1 cellular context compared by ENCODE assay signal in genomic region chr3:152834354-152835310, GRCh38.
A peak's percentile ranks its signal among the peaks of the same experiment; 100 is the strongest.
TF ChIP-seq lines count a peak whose summit lies in the region.

P2RY1 (plus strand) TSS chr3:152835131; CDS start chr3:152835783, 652 bp downstream.

TF ChIP-seq in K562, 482 proteins besides CTCF, POLR2A, EP300 and RAD21 (continued from another document and continues in another):
- TF ChIP-seq AFF4 (CRISPR knock-in tag; IDR thresholded peaks at IDR 0.05) (peak; percentile 67; the same call in 1 of the 2 replicates), SNIP1 (IDR thresholded peaks at IDR 0.05; ENCODE audit: low read depth) (no peak), ZHX1 (conservative IDR thresholded peaks at IDR 0.05; ENCODE audit: low read length) (no peak), ELF1 (tag; IDR thresholded peaks at IDR 0.05) (no peak; the same call in 1 of the 2 replicates), HOXB6 (CRISPR knock-in tag; IDR thresholded peaks at IDR 0.05; ENCODE audit: borderline replicate concordance) (no peak), HEY1 (CRISPR knock-in tag; IDR thresholded peaks at IDR 0.05; ENCODE audit: borderline replicate concordance) (no peak), NEUROD1 (IDR thresholded peaks at IDR 0.05; ENCODE audit: borderline replicate concordance, low read depth, low read length, partially characterized antibody) (peak; percentile 34), CBX1 (IDR thresholded peaks at IDR 0.05; ENCODE audit: low read depth) (peak; percentile 86), KAT2B (IDR thresholded peaks at IDR 0.05; ENCODE audit: low read depth, low read length) (no peak), MTA1 (IDR thresholded peaks at IDR 0.05; ENCODE audit: borderline replicate concordance) (no peak), ZC3H8 (IDR thresholded peaks at IDR 0.05) (no peak), STAT5A (IDR thresholded peaks at IDR 0.05; ENCODE audit: borderline replicate concordance, low read length) (no peak), GABPB2 (CRISPR knock-in tag; conservative IDR thresholded peaks at IDR 0.05) (no peak), NUFIP1 (IDR thresholded peaks at IDR 0.05; ENCODE audit: partially characterized antibody) (no peak), ARID3B (CRISPR knock-in tag; IDR thresholded peaks at IDR 0.05; ENCODE audit: borderline replicate concordance) (no peak), SP2 (IDR thresholded peaks at IDR 0.05; ENCODE audit: extremely low read depth, low read depth, low read length, poor library complexity, severe bottlenecking) (no peak), ARID1B (IDR thresholded peaks at IDR 0.05) (peak; percentile 10), ZNF717 (CRISPR knock-in tag; IDR thresholded peaks at IDR 0.05) (no peak), ZNF121 (CRISPR knock-in tag; conservative IDR thresholded peaks at IDR 0.05) (no peak), ZFP30 (CRISPR knock-in tag; IDR thresholded peaks at IDR 0.05; ENCODE audit: borderline replicate concordance) (no peak), GABPB1 (CRISPR knock-in tag; IDR thresholded peaks at IDR 0.05) (peak; percentile 64; the same call in 1 of the 2 replicates), ASH1L (IDR thresholded peaks at IDR 0.05; ENCODE audit: borderline replicate concordance, low read depth, partially characterized antibody) (no peak), ZNF143 (CRISPR knock-in tag; IDR thresholded peaks at IDR 0.05) (no peak), CHD4 (IDR thresholded peaks at IDR 0.05; ENCODE audit: insufficient read depth, insufficient replicate concordance, low read depth, low read length, poor library complexity, severe bottlenecking) (no peak), SLC30A9 (CRISPR knock-in tag; IDR thresholded peaks at IDR 0.05) (no peak), CREM (IDR thresholded peaks at IDR 0.05; ENCODE audit: low read depth) (peak; percentile 5; the same call in 1 of the 2 replicates), HSF4 (CRISPR knock-in tag; IDR thresholded peaks at IDR 0.05; ENCODE audit: borderline replicate concordance) (no peak), GTF2B (IDR thresholded peaks at IDR 0.05; ENCODE audit: extremely low read depth, insufficient read length) (peak; percentile 68), BMI1 (IDR thresholded peaks at IDR 0.05; ENCODE audit: low read length) (no peak), SFPQ (IDR thresholded peaks at IDR 0.05; ENCODE audit: low read depth, low read length) (no peak), CXXC5 (CRISPR knock-in tag; IDR thresholded peaks at IDR 0.05) (peak; percentile 86), ZNF408 (CRISPR knock-in tag; IDR thresholded peaks at IDR 0.05; ENCODE audit: low read depth) (no peak), MXD1 (CRISPR knock-in tag; IDR thresholded peaks at IDR 0.05; ENCODE audit: borderline replicate concordance, poor library complexity, severe bottlenecking) (no peak), U2AF2 (optimal IDR thresholded peaks at IDR 0.05; ENCODE audit: low read depth, low read length) (no peak), TAL1 (IDR thresholded peaks at IDR 0.05) (no peak), PRPF4 (IDR thresholded peaks at IDR 0.05; ENCODE audit: insufficient read depth, low read depth, low read length, poor library complexity, severe bottlenecking) (no peak), ZNF23 (CRISPR knock-in tag; IDR thresholded peaks at IDR 0.05) (no peak), CREB3L1 (IDR thresholded peaks at IDR 0.05; ENCODE audit: borderline replicate concordance, low read depth) (0 out of 2 replicates have a peak, but pooled peaks have one; percentile 24)
- TF ChIP-seq, protein P1, sequence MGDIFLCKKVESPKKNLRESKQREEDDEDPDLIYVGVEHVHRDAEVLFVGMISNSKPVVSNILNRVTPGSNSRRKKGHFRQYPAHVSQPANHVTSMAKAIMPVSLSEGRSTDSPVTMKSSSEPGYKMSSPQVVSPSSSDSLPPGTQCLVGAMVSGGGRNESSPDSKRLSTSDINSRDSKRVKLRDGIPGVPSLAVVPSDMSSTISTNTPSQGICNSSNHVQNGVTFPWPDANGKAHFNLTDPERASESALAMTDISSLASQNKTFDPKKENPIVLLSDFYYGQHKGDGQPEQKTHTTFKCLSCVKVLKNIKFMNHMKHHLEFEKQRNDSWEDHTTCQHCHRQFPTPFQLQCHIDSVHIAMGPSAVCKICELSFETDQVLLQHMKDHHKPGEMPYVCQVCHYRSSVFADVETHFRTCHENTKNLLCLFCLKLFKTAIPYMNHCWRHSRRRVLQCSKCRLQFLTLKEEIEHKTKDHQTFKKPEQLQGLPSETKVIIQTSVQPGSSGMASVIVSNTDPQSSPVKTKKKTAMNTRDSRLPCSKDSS (IDR thresholded peaks at IDR 0.05; ENCODE audit: low read depth, partially characterized antibody), result no peak
- TF ChIP-seq, protein P2, sequence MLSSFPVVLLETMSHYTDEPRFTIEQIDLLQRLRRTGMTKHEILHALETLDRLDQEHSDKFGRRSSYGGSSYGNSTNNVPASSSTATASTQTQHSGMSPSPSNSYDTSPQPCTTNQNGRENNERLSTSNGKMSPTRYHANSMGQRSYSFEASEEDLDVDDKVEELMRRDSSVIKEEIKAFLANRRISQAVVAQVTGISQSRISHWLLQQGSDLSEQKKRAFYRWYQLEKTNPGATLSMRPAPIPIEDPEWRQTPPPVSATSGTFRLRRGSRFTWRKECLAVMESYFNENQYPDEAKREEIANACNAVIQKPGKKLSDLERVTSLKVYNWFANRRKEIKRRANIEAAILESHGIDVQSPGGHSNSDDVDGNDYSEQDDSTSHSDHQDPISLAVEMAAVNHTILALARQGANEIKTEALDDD (IDR thresholded peaks at IDR 0.05), result peak; percentile 18; the same call in 1 of the 2 replicates
- TF ChIP-seq, protein P3, sequence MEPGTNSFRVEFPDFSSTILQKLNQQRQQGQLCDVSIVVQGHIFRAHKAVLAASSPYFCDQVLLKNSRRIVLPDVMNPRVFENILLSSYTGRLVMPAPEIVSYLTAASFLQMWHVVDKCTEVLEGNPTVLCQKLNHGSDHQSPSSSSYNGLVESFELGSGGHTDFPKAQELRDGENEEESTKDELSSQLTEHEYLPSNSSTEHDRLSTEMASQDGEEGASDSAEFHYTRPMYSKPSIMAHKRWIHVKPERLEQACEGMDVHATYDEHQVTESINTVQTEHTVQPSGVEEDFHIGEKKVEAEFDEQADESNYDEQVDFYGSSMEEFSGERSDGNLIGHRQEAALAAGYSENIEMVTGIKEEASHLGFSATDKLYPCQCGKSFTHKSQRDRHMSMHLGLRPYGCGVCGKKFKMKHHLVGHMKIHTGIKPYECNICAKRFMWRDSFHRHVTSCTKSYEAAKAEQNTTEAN (CRISPR knock-in tag; IDR thresholded peaks at IDR 0.05), result no peak
- TF ChIP-seq, protein P4, sequence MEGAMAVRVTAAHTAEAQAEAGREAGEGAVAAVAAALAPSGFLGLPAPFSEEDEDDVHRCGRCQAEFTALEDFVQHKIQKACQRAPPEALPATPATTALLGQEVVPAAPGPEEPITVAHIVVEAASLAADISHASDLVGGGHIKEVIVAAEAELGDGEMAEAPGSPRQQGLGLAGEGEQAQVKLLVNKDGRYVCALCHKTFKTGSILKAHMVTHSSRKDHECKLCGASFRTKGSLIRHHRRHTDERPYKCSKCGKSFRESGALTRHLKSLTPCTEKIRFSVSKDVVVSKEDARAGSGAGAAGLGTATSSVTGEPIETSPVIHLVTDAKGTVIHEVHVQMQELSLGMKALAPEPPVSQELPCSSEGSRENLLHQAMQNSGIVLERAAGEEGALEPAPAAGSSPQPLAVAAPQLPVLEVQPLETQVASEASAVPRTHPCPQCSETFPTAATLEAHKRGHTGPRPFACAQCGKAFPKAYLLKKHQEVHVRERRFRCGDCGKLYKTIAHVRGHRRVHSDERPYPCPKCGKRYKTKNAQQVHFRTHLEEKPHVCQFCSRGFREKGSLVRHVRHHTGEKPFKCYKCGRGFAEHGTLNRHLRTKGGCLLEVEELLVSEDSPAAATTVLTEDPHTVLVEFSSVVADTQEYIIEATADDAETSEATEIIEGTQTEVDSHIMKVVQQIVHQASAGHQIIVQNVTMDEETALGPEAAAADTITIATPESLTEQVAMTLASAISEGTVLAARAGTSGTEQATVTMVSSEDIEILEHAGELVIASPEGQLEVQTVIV (CRISPR knock-in tag; IDR thresholded peaks at IDR 0.05; ENCODE audit: borderline replicate concordance), result no peak
